ENCODE assay signal across 16 cellular contexts in the genomic region with DNA sequence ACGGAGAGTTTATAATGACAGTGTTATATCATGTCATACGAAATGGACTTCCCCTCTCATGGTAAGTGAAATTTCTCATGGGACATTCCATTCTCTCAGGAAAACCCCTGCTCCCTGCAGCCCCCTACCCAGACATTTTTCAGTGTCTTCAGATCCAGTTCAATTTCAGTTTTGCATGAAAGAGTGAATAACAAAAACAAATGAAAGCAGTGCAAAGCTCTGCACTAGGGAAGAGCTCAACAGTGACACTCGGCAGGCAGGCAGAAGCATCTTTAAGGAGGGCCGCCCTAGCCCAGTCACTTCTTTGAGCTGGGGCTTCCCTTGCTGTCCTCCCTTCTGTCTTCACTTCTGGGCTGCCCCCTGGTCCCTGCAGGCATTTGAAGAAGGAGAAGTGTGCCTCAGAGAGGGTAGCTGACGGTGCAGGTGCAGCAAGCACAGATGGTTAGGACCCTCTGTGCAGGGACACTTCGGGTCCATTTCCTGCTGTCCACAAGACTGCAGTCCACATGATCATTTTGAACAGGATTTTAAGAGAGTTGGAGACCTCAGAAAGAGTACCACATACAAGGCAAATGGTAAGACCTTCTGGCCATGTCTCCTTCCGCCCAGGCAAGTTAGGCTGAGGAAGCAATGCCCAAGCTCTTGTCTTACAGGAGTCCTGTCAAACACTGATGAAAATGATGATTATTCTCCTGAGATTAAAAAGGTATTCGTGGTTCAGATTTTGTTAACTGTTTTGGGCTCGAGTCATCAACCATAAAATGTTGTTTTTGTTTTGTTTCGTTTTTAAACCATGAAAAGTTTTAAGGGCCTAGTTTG. TPM values are rescaled to one million over a fixed set of nuclear protein-coding genes. Genes with fewer than 3 reads are reported as not detected.
DNase-seq lines count a peak whose midpoint lies in the region; ATAC-seq and TF ChIP-seq lines count a peak whose summit lies in the region.
"Had no signal": no experiment of that assay in that cellular context is flagged by ENCODE, and none has a peak within 500 bp of the region (broad histone marks: within the 10 kb centered on the region; RNA-seq: fewer than 3 reads in every experiment).

No MANE protein-coding gene starts in this region.

- H3K4me1 Mint-ChIP-seq in CD4-positive, CD25-positive, alpha-beta regulatory T cell, result peaks cover 37 to 74% (median 58%) of the 10 kb centered on the region in 4 donors
- H3K4me1 Mint-ChIP-seq in naive B cell, result peaks cover 56 to 70% (median 69%) of the 10 kb centered on the region in 3 donors
- peaks cover 21 to 30% of the 10 kb centered on the region in 2 donors for H3K4me1 Mint-ChIP-seq in immature natural killer cell

- peaks cover 0 to 5% (median 0%) of the 10 kb centered on the region in 7 donors for H3K9me3 Mint-ChIP-seq in CD4-positive, CD25-positive, alpha-beta regulatory T cell
- H3K9me3 Mint-ChIP-seq in naive B cell, result no peaks in the 10 kb centered on the region
- peaks cover 0 to 2% (median 0%) of the 10 kb centered on the region in 6 donors for H3K9me3 Mint-ChIP-seq in immature natural killer cell

- H3K27me3 Mint-ChIP-seq in CD4-positive, CD25-positive, alpha-beta regulatory T cell, result peaks cover 4% of the 10 kb centered on the region
- H3K27me3 Mint-ChIP-seq in naive B cell (no peaks in the 10 kb centered on the region), immature natural killer cell (ENCODE audit: low read depth in 3 of 3) (peaks cover 6 to 12% (median 10%) of the 10 kb centered on the region in 3 donors)
- H3K27me3 Mint-ChIP-seq: activated T-helper 17 cell treated with anti-CD3 and anti-CD28 coated beads, Interleukin-2, amount 50 U/mL, for 72 hours had no signal

- peak overlapping the region; percentile 48 for H3K27ac ChIP-seq in CD4-positive, CD25-positive, alpha-beta regulatory T cell (ENCODE audit: insufficient read depth, low read length, poor library complexity, severe bottlenecking)
- H3K27ac ChIP-seq: tibial artery had no signal

- peak overlapping the region; percentile 29 for H3K4me3 ChIP-seq in CD4-positive, CD25-positive, alpha-beta regulatory T cell (ENCODE audit: low read depth, low read length)
- H3K4me3 ChIP-seq: tibial artery had no signal

- H3K36me3 Mint-ChIP-seq in CD4-positive, CD25-positive, alpha-beta regulatory T cell, result peaks cover 7% of the 10 kb centered on the region
- H3K36me3 Mint-ChIP-seq in naive B cell, result peaks cover 12 to 15% of the 10 kb centered on the region in 2 donors
- H3K36me3 Mint-ChIP-seq in immature natural killer cell, result peaks cover 9 to 17% (median 10%) of the 10 kb centered on the region in 3 donors

- H3K36me3 ChIP-seq in CD4-positive, CD25-positive, alpha-beta regulatory T cell (ENCODE audit: control insufficient read depth, insufficient read depth, low read length), result no peaks in the 10 kb centered on the region
- H3K36me3 ChIP-seq: BE2C, tibial artery had no signal

- peak overlapping the region; percentile 23 to 76 (median 55) for H3K4me3 Mint-ChIP-seq in CD4-positive, CD25-positive, alpha-beta regulatory T cell
- H3K4me3 Mint-ChIP-seq in naive B cell, result peak overlapping the region; percentile 52 to 88 (median 80)
- H3K4me3 Mint-ChIP-seq in immature natural killer cell, result no peak overlapping the region
- H3K4me3 Mint-ChIP-seq: activated T-helper 17 cell treated with anti-CD3 and anti-CD28 coated beads, Interleukin-2, amount 50 U/mL, for 72 hours had no signal

- peak in 1 of 3 donors; percentile 26 for DNase-seq in CD4-positive, CD25-positive, alpha-beta regulatory T cell
- peak; percentile 70 for DNase-seq in GM13977 (ENCODE audit: low spot score)
- DNase-seq in naive B cell, result peak; percentile 48
- DNase-seq in NCI-H1048 (lab: John Stamatoyannopoulos, UW), result no peak
- DNase-seq in HuH-7.5 (ENCODE audit: low spot score), result no peak
- no peak for DNase-seq in immature natural killer cell
- DNase-seq: activated CD8-positive, alpha-beta memory T cell treated with anti-CD3 and anti-CD28 coated beads for 24 hours; BE2C; GDM1; left cardiac atrium; NCI-H187; stimulated activated CD4-positive, alpha-beta T cell treated with anti-CD3 and anti-CD28 coated beads, Interleukin-2, amount 100 ng/mL, for 48 hours; tibial artery had no signal

- TF ChIP-seq CTCF in GM13977 (IDR thresholded peaks at IDR 0.05; ENCODE audit: extremely low read depth, insufficient read depth, missing control alignments), result no peak

- in situ Hi-C loops in GM13977 (cut with MboI; ENCODE audit: low pct_unique_long_range_greater_than_20kb, low sequenced_read_pairs, unreplicated experiment), result no loop called here

- ATAC-seq in CD4-positive, CD25-positive, alpha-beta regulatory T cell (ENCODE audit: low read depth in 2 of 2), result no peak
- ATAC-seq in HG03432 (IDR thresholded peaks at IDR 0.05; ENCODE audit: unreplicated experiment) (peak; percentile 24), naive B cell (ENCODE audit: low read depth in 2 of 2) (peak; percentile 31 to 45), GM21381 (IDR thresholded peaks at IDR 0.05; ENCODE audit: unreplicated experiment) (no peak)
- ATAC-seq: activated T-helper 17 cell treated with anti-CD3 and anti-CD28 coated beads, Interleukin-2, amount 50 U/mL, for 72 hours; left cardiac atrium had no signal

- H3K4me1 ChIP-seq in CD4-positive, CD25-positive, alpha-beta regulatory T cell (ENCODE audit: control insufficient read depth, insufficient read depth, low read length, poor library complexity, severe bottlenecking), result peaks cover 36% of the 10 kb centered on the region
- H3K4me1 ChIP-seq: BE2C had no signal

- H3K9me3 ChIP-seq in CD4-positive, CD25-positive, alpha-beta regulatory T cell (ENCODE audit: control insufficient read depth in 2 of 2, low read length in 2 of 2), result no peaks in the 10 kb centered on the region
- H3K9me3 ChIP-seq: BE2C, tibial artery had no signal

- no peaks in the 10 kb centered on the region for H3K27me3 ChIP-seq in CD4-positive, CD25-positive, alpha-beta regulatory T cell (ENCODE audit: control insufficient read depth, insufficient read depth, low read length)

- H3K27ac Mint-ChIP-seq in CD4-positive, CD25-positive, alpha-beta regulatory T cell, result peak overlapping the region; percentile 63 to 81 (median 71)
- peak overlapping the region in 5 of 6 donors; percentile 92 to 95 (median 95) for H3K27ac Mint-ChIP-seq in naive B cell
- H3K27ac Mint-ChIP-seq in immature natural killer cell, result peak overlapping the region in 2 of 6 donors; percentile 21 to 26
- H3K27ac Mint-ChIP-seq: activated T-helper 17 cell treated with anti-CD3 and anti-CD28 coated beads, Interleukin-2, amount 50 U/mL, for 72 hours had no signal

RNA-seq across cellular contexts. Expression of a gene that starts 5.4 kb away (rescaled TPM):
- total RNA-seq in CD4-positive, CD25-positive, alpha-beta regulatory T cell, result 46.6 TPM
- polyA plus RNA-seq in CD4-positive, CD25-positive, alpha-beta regulatory T cell, result 10 to 100 TPM; 45.5 to 48.5 (median 47.5) TPM
- 100 to 1,000 TPM in 5 of 6 donors, 10 to 100 TPM in 1; 89.6 to 177 (median 134) TPM for polyA plus RNA-seq in naive B cell (ENCODE audit: low read depth in 6 of 6)
- polyA plus RNA-seq in immature natural killer cell, result 10 to 100 TPM; 55.0 to 80.1 (median 65.3) TPM

Comparison
In these comparisons a context has a peak if more than half of its experiments do, and no peak if none do; other contexts are left out.
1. ATAC-seq: peak in HG03432 (single experiment) and naive B cell (2 of 2); none in CD4-positive, CD25-positive, alpha-beta regulatory T cell (0 of 2) and GM21381 (single experiment).
2. DNase-seq: peak in GM13977 (single experiment) and naive B cell (single experiment); none in NCI-H1048 (single experiment), HuH-7.5 (single experiment) and immature natural killer cell (0 of 3).
3. H3K4me3 Mint-ChIP-seq: peak in CD4-positive, CD25-positive, alpha-beta regulatory T cell (4 of 4) and naive B cell (8 of 8); none in immature natural killer cell (0 of 5).